ENCODE assay signal across 18 cellular contexts in genomic region chr11:19934828-19935259, GRCh38.
DNase-seq lines count a peak whose midpoint lies in the region; ATAC-seq and TF ChIP-seq lines count a peak whose summit lies in the region.
"Had no signal": no experiment of that assay in that cellular context is flagged by ENCODE, and none has a peak within 500 bp of the region (broad histone marks: within the 10 kb centered on the region; RNA-seq: fewer than 3 reads in every experiment).

No MANE protein-coding gene starts in this region.

- peaks cover 14% of the 10 kb centered on the region for H3K4me1 Mint-ChIP-seq in WTC11
- H3K4me1 Mint-ChIP-seq in stimulated activated naive CD8-positive, alpha-beta T cell treated with anti-CD3 and anti-CD28 coated beads, Interleukin-15, amount 100 ng/mL, for 72 hours, result no peaks in the 10 kb centered on the region

- ATAC-seq in WTC11 (no peak), gastroesophageal sphincter (peak; percentile 21), thoracic aorta (ENCODE audit: insufficient number of reproducible peaks, low FRiP score, low read depth) (no peak), HG02588 (IDR thresholded peaks at IDR 0.05; ENCODE audit: unreplicated experiment) (no peak), HG03135 (IDR thresholded peaks at IDR 0.05; ENCODE audit: unreplicated experiment) (no peak)
- ATAC-seq in stimulated activated naive CD8-positive, alpha-beta T cell treated with anti-CD3 and anti-CD28 coated beads, Interleukin-15, amount 100 ng/mL, for 72 hours, result no peak
- ATAC-seq: activated CD8-positive, alpha-beta T cell treated with anti-CD3 and anti-CD28 coated beads, Interleukin-2, amount 10 ng/mL, durations not matched to agents 7 days and 5 days had no signal

- H3K36me3 Mint-ChIP-seq in WTC11, result peaks cover 7% of the 10 kb centered on the region

- H3K27me3 ChIP-seq in gastroesophageal sphincter, result no peaks in the 10 kb centered on the region
- H3K27me3 ChIP-seq in thoracic aorta (replicated peaks; ENCODE audit: insufficient read depth), result no peaks in the 10 kb centered on the region
- H3K27me3 ChIP-seq: colonic mucosa had no signal

- TF ChIP-seq POLR2A in gastroesophageal sphincter (IDR thresholded peaks at IDR 0.05), result no peak

- peaks cover 0 to 43% (median 0%) of the 10 kb centered on the region in 3 donors for H3K4me1 ChIP-seq in gastroesophageal sphincter
- H3K4me1 ChIP-seq in thoracic aorta (ENCODE audit: control insufficient read depth in 1 of 2, low read depth in 2 of 2), result peaks cover 30 to 83% of the 10 kb centered on the region in 2 donors
- H3K4me1 ChIP-seq: colonic mucosa, parathyroid adenoma had no signal

- CTCF ChIA-PET in WTC11 (lab: Charles Lee), result interaction anchor here (1.0 to 3.3 kb wide), 8 partner anchors 19 to 421 kb away, joined by 3 to 10 read pairs (median 6); no protein-coding TSS in a partner anchor

- H3K9me3 ChIP-seq in gastroesophageal sphincter (no peaks in the 10 kb centered on the region), thoracic aorta (no peaks in the 10 kb centered on the region)
- H3K9me3 ChIP-seq: colonic mucosa, left ventricle myocardium inferior had no signal

- TF ChIP-seq CTCF in WTC11 (IDR thresholded peaks at IDR 0.05), result no peak
- no peak for TF ChIP-seq CTCF in gastroesophageal sphincter (IDR thresholded peaks at IDR 0.05)
- no peak for TF ChIP-seq CTCF in thoracic aorta (IDR thresholded peaks at IDR 0.05)

- POLR2A ChIA-PET in WTC11 (lab: Charles Lee), result no interaction called here

- H3K27ac ChIP-seq in gastroesophageal sphincter (no peak overlapping the region), thoracic aorta (no peak overlapping the region)
- H3K27ac ChIP-seq: colonic mucosa, HL-60, left ventricle myocardium inferior, parathyroid adenoma had no signal

- WGBS in gastroesophageal sphincter (ENCODE audit: low coverage in 1 of 2), 2 donors, result 40 to 72% methylated on average over 1 to 2 of the region's 3 CpGs

- DNase-seq in HS-5 (ENCODE audit: low read depth) (peak; percentile 78), WTC11 (ENCODE audit: low spot score) (no peak), thoracic aorta (ENCODE audit: low spot score) (peak; percentile 35)
- no peak for DNase-seq in stimulated activated CD4-positive, alpha-beta T cell treated with anti-CD3 and anti-CD28 coated beads, Interleukin-4, amount 100 ng/mL, for 1 hour
- no peak for DNase-seq in stimulated activated naive CD8-positive, alpha-beta T cell treated with anti-CD3 and anti-CD28 coated beads, Interleukin-15, amount 100 ng/mL, for 72 hours
- DNase-seq: activated CD8-positive, alpha-beta T cell treated with anti-CD3 and anti-CD28 coated beads, Interleukin-2, amount 10 ng/mL, durations not matched to agents 7 days and 5 days; activated naive CD4-positive, alpha-beta T cell; colonic mucosa; glutamatergic neuron; left ventricle myocardium inferior; NCI-H1105 treated with DMSO at 0.1 percent for 48 hours; NCI-H82; stimulated activated CD4-positive, alpha-beta T cell treated with anti-CD3 and anti-CD28 coated beads, Interleukin-2, amount 100 ng/mL, for 48 hours had no signal

- no peaks in the 10 kb centered on the region for H3K27me3 Mint-ChIP-seq in WTC11 (ENCODE audit: low read depth)
- peaks cover 8% of the 10 kb centered on the region for H3K27me3 Mint-ChIP-seq in stimulated activated naive CD8-positive, alpha-beta T cell treated with anti-CD3 and anti-CD28 coated beads, Interleukin-15, amount 100 ng/mL, for 72 hours

- no peaks in the 10 kb centered on the region for H3K9me3 Mint-ChIP-seq in WTC11
- H3K9me3 Mint-ChIP-seq in stimulated activated naive CD8-positive, alpha-beta T cell treated with anti-CD3 and anti-CD28 coated beads, Interleukin-15, amount 100 ng/mL, for 72 hours, result no peaks in the 10 kb centered on the region

- H3K27ac Mint-ChIP-seq in WTC11, result peak overlapping the region; percentile 96
- no peak overlapping the region for H3K27ac Mint-ChIP-seq in stimulated activated naive CD8-positive, alpha-beta T cell treated with anti-CD3 and anti-CD28 coated beads, Interleukin-15, amount 100 ng/mL, for 72 hours
- H3K27ac Mint-ChIP-seq: activated CD8-positive, alpha-beta T cell treated with anti-CD3 and anti-CD28 coated beads, Interleukin-2, amount 10 ng/mL, durations not matched to agents 7 days and 5 days had no signal

- no peak for TF ChIP-seq EP300 in gastroesophageal sphincter (IDR thresholded peaks at IDR 0.05)

- H3K4me3 ChIP-seq in gastroesophageal sphincter (no peak overlapping the region), thoracic aorta (no peak overlapping the region)
- H3K4me3 ChIP-seq: colonic mucosa, left ventricle myocardium inferior had no signal

- H3K36me3 ChIP-seq in gastroesophageal sphincter, result peaks cover 0 to 54% of the 10 kb centered on the region in 2 donors
- H3K36me3 ChIP-seq in thoracic aorta, result peaks cover 24% of the 10 kb centered on the region
- H3K36me3 ChIP-seq: colonic mucosa had no signal

- H3K4me3 Mint-ChIP-seq in WTC11, result no peak overlapping the region
- H3K4me3 Mint-ChIP-seq in stimulated activated naive CD8-positive, alpha-beta T cell treated with anti-CD3 and anti-CD28 coated beads, Interleukin-15, amount 100 ng/mL, for 72 hours, result no peak overlapping the region
- H3K4me3 Mint-ChIP-seq: activated CD8-positive, alpha-beta T cell treated with anti-CD3 and anti-CD28 coated beads, Interleukin-2, amount 10 ng/mL, durations not matched to agents 7 days and 5 days had no signal

TF ChIP-seq in WTC11, 78 proteins besides CTCF, POLR2A, EP300 and RAD21 (continues in another document):
- TF ChIP-seq STAT6 (CRISPR knock-in tag; conservative IDR thresholded peaks at IDR 0.05; ENCODE audit: low read depth), result no peak
- TF ChIP-seq NFE2L1 (CRISPR knock-in tag; IDR thresholded peaks at IDR 0.05), result no peak
- TF ChIP-seq ATF6 (CRISPR knock-in tag; IDR thresholded peaks at IDR 0.05), result no peak
- no peak for TF ChIP-seq ATF2 (CRISPR knock-in tag; IDR thresholded peaks at IDR 0.05; ENCODE audit: borderline replicate concordance, low read depth)
- TF ChIP-seq GABPB1 (CRISPR knock-in tag; IDR thresholded peaks at IDR 0.05), result no peak
- no peak for TF ChIP-seq ATF1 (CRISPR knock-in tag; IDR thresholded peaks at IDR 0.05)
- no peak for TF ChIP-seq RELA (CRISPR knock-in tag; IDR thresholded peaks at IDR 0.05; ENCODE audit: borderline replicate concordance)
- no peak for TF ChIP-seq TEAD4 (CRISPR knock-in tag; IDR thresholded peaks at IDR 0.05)
- no peak for TF ChIP-seq ZNF138 (CRISPR knock-in tag; conservative IDR thresholded peaks at IDR 0.05)
- TF ChIP-seq JUN (CRISPR knock-in tag; IDR thresholded peaks at IDR 0.05), result no peak

Comparison
In these comparisons a context has a peak if more than half of its experiments do, and no peak if none do; other contexts are left out.
1. DNase-seq: peak in HS-5 (single experiment) and thoracic aorta (single experiment); none in WTC11 (single experiment), stimulated activated CD4-positive, alpha-beta T cell treated with anti-CD3 and anti-CD28 coated beads, Interleukin-4, amount 100 ng/mL, for 1 hour (single experiment) and stimulated activated naive CD8-positive, alpha-beta T cell treated with anti-CD3 and anti-CD28 coated beads, Interleukin-15, amount 100 ng/mL, for 72 hours (0 of 2).